Comparison of ENCODE assay signal across 8 cellular contexts in the genomic region with DNA sequence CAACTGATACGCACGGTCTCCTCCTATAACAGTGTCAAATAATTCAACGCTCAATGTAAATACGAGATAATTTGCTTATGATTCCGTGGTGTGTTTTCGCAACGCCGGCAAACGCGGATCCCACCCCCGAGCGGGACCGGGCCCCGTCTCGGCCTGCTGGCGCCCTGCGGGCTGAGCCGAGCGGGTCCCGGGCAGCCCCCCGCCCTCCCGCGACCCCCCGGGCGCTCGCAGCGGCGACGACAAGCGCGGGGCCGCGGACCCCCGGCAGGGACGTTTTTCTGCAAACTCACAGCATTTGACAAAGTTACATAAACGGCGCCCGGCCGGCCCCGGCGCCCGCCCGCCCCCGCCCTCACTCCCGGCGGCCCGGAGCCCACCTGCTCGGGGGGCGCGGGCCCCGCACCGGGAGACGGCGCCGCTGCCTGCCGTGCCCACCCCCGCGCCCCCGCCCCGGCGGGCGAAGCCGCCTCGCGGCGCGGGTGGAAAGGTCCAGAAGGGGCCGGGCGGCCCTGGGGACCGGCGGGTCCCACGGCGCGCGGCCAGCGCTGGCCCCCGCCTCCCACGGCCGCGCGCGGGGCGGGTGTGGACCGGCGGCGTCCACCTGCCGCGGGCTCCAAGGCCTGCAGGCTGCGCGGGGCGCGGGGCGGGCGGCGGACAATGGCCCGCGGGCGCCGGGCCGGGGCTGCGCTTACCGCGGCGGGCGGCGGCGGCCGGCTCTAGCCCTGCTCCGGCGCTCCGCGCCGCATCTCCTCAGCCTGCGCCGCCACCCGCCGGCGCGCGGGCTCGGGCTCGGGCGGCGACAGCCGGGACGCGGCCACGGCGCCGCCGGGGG. TPM values are rescaled to one million over a fixed set of nuclear protein-coding genes. Genes with fewer than 3 reads are reported as not detected.
DNase-seq lines count a peak whose midpoint lies in the region; ATAC-seq and TF ChIP-seq lines count a peak whose summit lies in the region.

No MANE protein-coding gene starts in this region.

- CTCF ChIA-PET in activated CD4-positive, alpha-beta T cell treated with anti-CD3 and anti-CD28 coated beads, Interleukin-2, amount 10 ng/mL, durations not matched to agents 7 days and 5 days (lab: Charles Lee), result no interaction called here

- H3K4me3 Mint-ChIP-seq in activated CD4-positive, alpha-beta T cell treated with anti-CD3 and anti-CD28 coated beads, Interleukin-2, amount 10 ng/mL, durations not matched to agents 7 days and 5 days, result peak overlapping the region; percentile 92

- no peaks in the 10 kb centered on the region for H3K36me3 ChIP-seq in rectal smooth muscle tissue (ENCODE audit: control insufficient read depth, insufficient read depth, low read length)

- H3K4me1 ChIP-seq in rectal smooth muscle tissue (ENCODE audit: control insufficient read depth, insufficient read depth, low read length), result peaks cover 25% of the 10 kb centered on the region

- no peaks in the 10 kb centered on the region for H3K27me3 ChIP-seq in rectal smooth muscle tissue (ENCODE audit: control insufficient read depth, insufficient read depth, low read length)

- ATAC-seq in HG02759 (IDR thresholded peaks at IDR 0.05; ENCODE audit: unreplicated experiment) (peak; percentile 4), HG03045 (IDR thresholded peaks at IDR 0.05; ENCODE audit: unreplicated experiment) (no peak)

- peak overlapping the region; percentile 95 for H3K27ac Mint-ChIP-seq in activated CD4-positive, alpha-beta T cell treated with anti-CD3 and anti-CD28 coated beads, Interleukin-2, amount 10 ng/mL, durations not matched to agents 7 days and 5 days

- POLR2A ChIA-PET in activated CD4-positive, alpha-beta T cell treated with anti-CD3 and anti-CD28 coated beads, Interleukin-2, amount 10 ng/mL, durations not matched to agents 7 days and 5 days (lab: Charles Lee), result no interaction called here

- H3K9ac ChIP-seq in rectal smooth muscle tissue (ENCODE audit: low read length), result no peak overlapping the region

- H3K36me3 Mint-ChIP-seq in activated CD4-positive, alpha-beta T cell treated with anti-CD3 and anti-CD28 coated beads, Interleukin-2, amount 10 ng/mL, durations not matched to agents 7 days and 5 days (ENCODE audit: low read depth), result peaks cover 12% of the 10 kb centered on the region

- DNase-seq in EH (ENCODE audit: low read depth) (peak; percentile 25), foreskin fibroblast (peak in 1 of 2 donors; percentile 40), C1 segment of cervical spinal cord (lab: John Stamatoyannopoulos, UW) (no peak), NCI-H1436 (lab: John Stamatoyannopoulos, UW) (no peak)
- DNase-seq in activated CD4-positive, alpha-beta T cell treated with anti-CD3 and anti-CD28 coated beads, Interleukin-2, amount 10 ng/mL, durations not matched to agents 7 days and 5 days, result peak; percentile 17

- H3K27ac ChIP-seq in rectal smooth muscle tissue (ENCODE audit: low read depth, low read length), result peak overlapping the region; percentile 87

- no peak for TF ChIP-seq CTCF in foreskin fibroblast (IDR thresholded peaks at IDR 0.05; ENCODE audit: low read depth, low read length)

- H3K4me3 ChIP-seq in foreskin fibroblast (ENCODE audit: low read depth in 1 of 2, low read length in 2 of 2) (peak overlapping the region; percentile 54 to 71), rectal smooth muscle tissue (ENCODE audit: low read length) (peak overlapping the region; percentile 59)

- peaks cover 3% of the 10 kb centered on the region for H3K27me3 Mint-ChIP-seq in activated CD4-positive, alpha-beta T cell treated with anti-CD3 and anti-CD28 coated beads, Interleukin-2, amount 10 ng/mL, durations not matched to agents 7 days and 5 days

- peaks cover 2% of the 10 kb centered on the region for H3K9me3 Mint-ChIP-seq in activated CD4-positive, alpha-beta T cell treated with anti-CD3 and anti-CD28 coated beads, Interleukin-2, amount 10 ng/mL, durations not matched to agents 7 days and 5 days

- peaks cover 51% of the 10 kb centered on the region for H3K4me1 Mint-ChIP-seq in activated CD4-positive, alpha-beta T cell treated with anti-CD3 and anti-CD28 coated beads, Interleukin-2, amount 10 ng/mL, durations not matched to agents 7 days and 5 days

RNA-seq across cellular contexts. Expression of gene HDAC4, which starts 0.6 kb away (rescaled TPM):
- 10 to 100 TPM; 57.1 to 68.4 TPM for total RNA-seq in activated CD4-positive, alpha-beta T cell treated with anti-CD3 and anti-CD28 coated beads, Interleukin-2, amount 10 ng/mL, durations not matched to agents 7 days and 5 days

Comparison
In these comparisons a context has a peak if more than half of its experiments do, and no peak if none do; other contexts are left out.
1. DNase-seq: peak in EH (single experiment) and activated CD4-positive, alpha-beta T cell treated with anti-CD3 and anti-CD28 coated beads, Interleukin-2, amount 10 ng/mL, durations not matched to agents 7 days and 5 days (single experiment); none in C1 segment of cervical spinal cord (0 of 14) and NCI-H1436 (single experiment).